ENCODE assay signal across 10 cellular contexts in genomic region chr12:130162771-130163460, GRCh38. TPM values are rescaled to one million over a fixed set of nuclear protein-coding genes. Genes with fewer than 3 reads are reported as not detected.
DNase-seq lines count a peak whose midpoint lies in the region; ATAC-seq and TF ChIP-seq lines count a peak whose summit lies in the region.
"Had no signal": no experiment of that assay in that cellular context is flagged by ENCODE, and none has a peak within 500 bp of the region (broad histone marks: within the 10 kb centered on the region; RNA-seq: fewer than 3 reads in every experiment).

No MANE protein-coding gene starts in this region.

- POLR2A ChIA-PET in activated CD4-positive, alpha-beta memory T cell treated with anti-CD3 and anti-CD28 coated beads for 36 hours (lab: Charles Lee): no interaction called here
- POLR2A ChIA-PET in activated CD4-positive, alpha-beta memory T cell treated with anti-CD3 and anti-CD28 coated beads, Interleukin-2, amount 10 ng/mL, durations not matched to agents 7 days and 5 days (lab: Charles Lee): no interaction called here

- no peak for ATAC-seq in HG02884 (IDR thresholded peaks at IDR 0.05; ENCODE audit: unreplicated experiment)

- H3K27ac ChIP-seq in mesendoderm (ENCODE audit: low read depth, low read length): no peak overlapping the region
- H3K27ac ChIP-seq in suprapubic skin: peak overlapping the region; percentile 56
- H3K27ac ChIP-seq: PC-9 had no signal

- TF ChIP-seq POLR2A in suprapubic skin (IDR thresholded peaks at IDR 0.05): no peak

- H2BK120ac ChIP-seq in mesendoderm (ENCODE audit: low read depth, low read length): no peak overlapping the region

- H4K5ac ChIP-seq in mesendoderm (ENCODE audit: low read length): no peak overlapping the region

- DNase-seq in activated CD4-positive, alpha-beta memory T cell treated with anti-CD3 and anti-CD28 coated beads for 36 hours: no peak
- DNase-seq in activated CD4-positive, alpha-beta memory T cell treated with anti-CD3 and anti-CD28 coated beads, Interleukin-2, amount 10 ng/mL, durations not matched to agents 7 days and 5 days: no peak
- peak; percentile 23 for DNase-seq in mesendoderm
- no peak for DNase-seq in suprapubic skin (ENCODE audit: low spot score in 2 of 2)
- no peak for DNase-seq in dermis blood vessel endothelial cell
- no peak for DNase-seq in EL
- DNase-seq: PC-9 had no signal

- no peak overlapping the region for H3K27ac Mint-ChIP-seq in activated CD4-positive, alpha-beta memory T cell treated with anti-CD3 and anti-CD28 coated beads for 36 hours
- H3K27ac Mint-ChIP-seq in activated CD4-positive, alpha-beta memory T cell treated with anti-CD3 and anti-CD28 coated beads, Interleukin-2, amount 10 ng/mL, durations not matched to agents 7 days and 5 days: no peak overlapping the region
- H3K27ac Mint-ChIP-seq in brain: peak overlapping the region in 2 of 5 experiments; percentile 75 to 86
- H3K27ac Mint-ChIP-seq: dendritic cell treated with granulocyte-macrophage colony-stimulating factor and Interleukin-4, amounts not matched to agents 40 ng/mL and 50 ng/mL, for 4 days had no signal

- no peak overlapping the region for H3K9ac ChIP-seq in mesendoderm (ENCODE audit: low read length)

- H3K4me3 Mint-ChIP-seq in activated CD4-positive, alpha-beta memory T cell treated with anti-CD3 and anti-CD28 coated beads for 36 hours: peak overlapping the region; percentile 51
- no peak overlapping the region for H3K4me3 Mint-ChIP-seq in activated CD4-positive, alpha-beta memory T cell treated with anti-CD3 and anti-CD28 coated beads, Interleukin-2, amount 10 ng/mL, durations not matched to agents 7 days and 5 days
- peak overlapping the region in 3 of 5 experiments; percentile 91 to 97 (median 93) for H3K4me3 Mint-ChIP-seq in brain
- H3K4me3 Mint-ChIP-seq: dendritic cell treated with granulocyte-macrophage colony-stimulating factor and Interleukin-4, amounts not matched to agents 40 ng/mL and 50 ng/mL, for 4 days had no signal

- peaks cover 4% of the 10 kb centered on the region for H3K4me1 ChIP-seq in mesendoderm (ENCODE audit: control insufficient read depth, low read depth, low read length)
- H3K4me1 ChIP-seq in suprapubic skin: peaks cover 44% of the 10 kb centered on the region

- H3K4ac ChIP-seq in mesendoderm (ENCODE audit: low read depth, low read length): no peak overlapping the region

- H3K4me2 ChIP-seq in mesendoderm (ENCODE audit: low read length): peak overlapping the region; percentile 70
- H3K4me2 ChIP-seq: PC-9 had no signal

- H3K23ac ChIP-seq in mesendoderm (ENCODE audit: low read length): no peak overlapping the region

- CTCF ChIA-PET in activated CD4-positive, alpha-beta memory T cell treated with anti-CD3 and anti-CD28 coated beads for 36 hours (lab: Charles Lee): no interaction called here
- CTCF ChIA-PET in activated CD4-positive, alpha-beta memory T cell treated with anti-CD3 and anti-CD28 coated beads, Interleukin-2, amount 10 ng/mL, durations not matched to agents 7 days and 5 days (lab: Charles Lee): no interaction called here

- peaks cover 35% of the 10 kb centered on the region for H3K27me3 Mint-ChIP-seq in activated CD4-positive, alpha-beta memory T cell treated with anti-CD3 and anti-CD28 coated beads for 36 hours
- H3K27me3 Mint-ChIP-seq in activated CD4-positive, alpha-beta memory T cell treated with anti-CD3 and anti-CD28 coated beads, Interleukin-2, amount 10 ng/mL, durations not matched to agents 7 days and 5 days: peaks cover 28% of the 10 kb centered on the region
- H3K27me3 Mint-ChIP-seq in brain: peaks cover 50% of the 10 kb centered on the region

- H3K36me3 Mint-ChIP-seq in activated CD4-positive, alpha-beta memory T cell treated with anti-CD3 and anti-CD28 coated beads for 36 hours: peaks cover 4% of the 10 kb centered on the region
- peaks cover 3% of the 10 kb centered on the region for H3K36me3 Mint-ChIP-seq in activated CD4-positive, alpha-beta memory T cell treated with anti-CD3 and anti-CD28 coated beads, Interleukin-2, amount 10 ng/mL, durations not matched to agents 7 days and 5 days (ENCODE audit: low read depth)
- no peaks in the 10 kb centered on the region for H3K36me3 Mint-ChIP-seq in brain

- H3K9me3 ChIP-seq in suprapubic skin: no peaks in the 10 kb centered on the region

- H2BK15ac ChIP-seq in mesendoderm (replicated peaks; ENCODE audit: low read depth): no peak overlapping the region

- peaks cover 2% of the 10 kb centered on the region for H3K4me1 Mint-ChIP-seq in activated CD4-positive, alpha-beta memory T cell treated with anti-CD3 and anti-CD28 coated beads for 36 hours (ENCODE audit: low read depth)
- H3K4me1 Mint-ChIP-seq in activated CD4-positive, alpha-beta memory T cell treated with anti-CD3 and anti-CD28 coated beads, Interleukin-2, amount 10 ng/mL, durations not matched to agents 7 days and 5 days: peaks cover 2% of the 10 kb centered on the region
- peaks cover 44% of the 10 kb centered on the region for H3K4me1 Mint-ChIP-seq in brain

- H3K27me3 ChIP-seq in mesendoderm (ENCODE audit: insufficient read depth, low read length, poor library complexity) (peaks cover 57% of the 10 kb centered on the region), suprapubic skin (peaks cover 46% of the 10 kb centered on the region)

- H3K18ac ChIP-seq in mesendoderm (ENCODE audit: low read length): no peak overlapping the region

- H3K36me3 ChIP-seq in mesendoderm (ENCODE audit: control insufficient read depth, insufficient read depth, low read length) (no peaks in the 10 kb centered on the region), suprapubic skin (no peaks in the 10 kb centered on the region)

- H3K4me3 ChIP-seq in mesendoderm (ENCODE audit: low read length) (no peak overlapping the region), suprapubic skin (peak overlapping the region; percentile 58)
- H3K4me3 ChIP-seq: PC-9 had no signal

- H4K8ac ChIP-seq in mesendoderm (ENCODE audit: low read depth, low read length): no peak overlapping the region

- no peaks in the 10 kb centered on the region for H3K79me2 ChIP-seq in mesendoderm (ENCODE audit: control insufficient read depth, insufficient read depth, low read length)

- no CpG with 5 or more reads among the region's 73 CpGs for WGBS in mesendoderm (ENCODE audit: extremely low coverage, insufficient coverage, low lambda C conversion rate)
- 11% methylated on average over 16 of the region's 73 CpGs for WGBS in suprapubic skin

- no peak for TF ChIP-seq CTCF in brain (conservative IDR thresholded peaks at IDR 0.05)
- no peak for TF ChIP-seq CTCF in suprapubic skin (IDR thresholded peaks at IDR 0.05)

- intact Hi-C loops in activated CD4-positive, alpha-beta memory T cell treated with anti-CD3 and anti-CD28 coated beads for 36 hours (cut with micrococcal nuclease): no loop called here

- no peaks in the 10 kb centered on the region for H3K79me1 ChIP-seq in mesendoderm (ENCODE audit: low read length)

- no peak overlapping the region for H2BK5ac ChIP-seq in mesendoderm (ENCODE audit: low read length)

- no peak for TF ChIP-seq EP300 in suprapubic skin (IDR thresholded peaks at IDR 0.05)

- H3K9me3 Mint-ChIP-seq in activated CD4-positive, alpha-beta memory T cell treated with anti-CD3 and anti-CD28 coated beads for 36 hours: no peaks in the 10 kb centered on the region
- no peaks in the 10 kb centered on the region for H3K9me3 Mint-ChIP-seq in activated CD4-positive, alpha-beta memory T cell treated with anti-CD3 and anti-CD28 coated beads, Interleukin-2, amount 10 ng/mL, durations not matched to agents 7 days and 5 days
- peaks cover 0 to 53% (median 7%) of the 10 kb centered on the region in 5 experiments for H3K9me3 Mint-ChIP-seq in brain
- H3K9me3 Mint-ChIP-seq: dendritic cell treated with granulocyte-macrophage colony-stimulating factor and Interleukin-4, amounts not matched to agents 40 ng/mL and 50 ng/mL, for 4 days had no signal

- peak overlapping the region; percentile 60 for H3K56ac ChIP-seq in mesendoderm (ENCODE audit: low read length)

- no peak overlapping the region for H2AK5ac ChIP-seq in mesendoderm (ENCODE audit: low read length)

RNA-seq across cellular contexts. Expression of gene FZD10, which starts 0.7 kb away (rescaled TPM):
- total RNA-seq in activated CD4-positive, alpha-beta memory T cell treated with anti-CD3 and anti-CD28 coated beads for 36 hours: not detected
- not detected for total RNA-seq in activated CD4-positive, alpha-beta memory T cell treated with anti-CD3 and anti-CD28 coated beads, Interleukin-2, amount 10 ng/mL, durations not matched to agents 7 days and 5 days
- polyA plus RNA-seq in brain (ENCODE audit: insufficient read depth, low read depth, low replicate concordance): 1.5 TPM
- 0.86 TPM for polyA plus RNA-seq in mesendoderm (2013, experiment 1 of 2)
- 0.87 TPM for polyA plus RNA-seq in mesendoderm (2013, experiment 2 of 2)
- total RNA-seq in suprapubic skin (10 to 100 TPM; 11.7 to 20.7 (median 15.5) TPM), dermis blood vessel endothelial cell (1.0 and 1.7 TPM in 2 replicates)
- total RNA-seq: PC-9 had no signal
